ENCODE assay signal across 1 cellular context in the genomic region with DNA sequence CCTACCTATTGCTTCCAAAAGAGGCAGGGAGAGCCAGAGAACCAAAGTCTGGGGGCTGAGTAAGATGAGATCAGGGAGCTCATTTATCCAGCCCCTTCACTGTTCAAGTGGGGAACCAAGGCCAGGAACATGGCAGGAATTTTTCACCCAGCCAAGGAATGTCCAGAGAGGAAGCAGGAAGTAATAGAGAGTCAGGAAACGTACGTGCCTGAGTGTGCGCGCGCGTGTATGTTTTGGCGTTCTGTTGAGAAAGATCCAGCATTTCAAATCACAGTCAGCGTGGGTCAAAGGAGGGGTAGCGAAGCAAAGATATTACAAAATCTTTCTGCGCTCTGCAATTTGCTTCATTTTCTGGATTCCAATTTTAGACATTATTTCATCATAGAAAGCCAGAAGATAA.
TF ChIP-seq lines count a peak whose summit lies in the region.

No MANE protein-coding gene starts in this region.

TF ChIP-seq in HepG2, 621 proteins besides CTCF, POLR2A, EP300 and RAD21 (continued from another document):
- TF ChIP-seq, protein P1, sequence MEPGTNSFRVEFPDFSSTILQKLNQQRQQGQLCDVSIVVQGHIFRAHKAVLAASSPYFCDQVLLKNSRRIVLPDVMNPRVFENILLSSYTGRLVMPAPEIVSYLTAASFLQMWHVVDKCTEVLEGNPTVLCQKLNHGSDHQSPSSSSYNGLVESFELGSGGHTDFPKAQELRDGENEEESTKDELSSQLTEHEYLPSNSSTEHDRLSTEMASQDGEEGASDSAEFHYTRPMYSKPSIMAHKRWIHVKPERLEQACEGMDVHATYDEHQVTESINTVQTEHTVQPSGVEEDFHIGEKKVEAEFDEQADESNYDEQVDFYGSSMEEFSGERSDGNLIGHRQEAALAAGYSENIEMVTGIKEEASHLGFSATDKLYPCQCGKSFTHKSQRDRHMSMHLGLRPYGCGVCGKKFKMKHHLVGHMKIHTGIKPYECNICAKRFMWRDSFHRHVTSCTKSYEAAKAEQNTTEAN (CRISPR knock-in tag; conservative IDR thresholded peaks at IDR 0.05) = no peak
- TF ChIP-seq, protein P2, sequence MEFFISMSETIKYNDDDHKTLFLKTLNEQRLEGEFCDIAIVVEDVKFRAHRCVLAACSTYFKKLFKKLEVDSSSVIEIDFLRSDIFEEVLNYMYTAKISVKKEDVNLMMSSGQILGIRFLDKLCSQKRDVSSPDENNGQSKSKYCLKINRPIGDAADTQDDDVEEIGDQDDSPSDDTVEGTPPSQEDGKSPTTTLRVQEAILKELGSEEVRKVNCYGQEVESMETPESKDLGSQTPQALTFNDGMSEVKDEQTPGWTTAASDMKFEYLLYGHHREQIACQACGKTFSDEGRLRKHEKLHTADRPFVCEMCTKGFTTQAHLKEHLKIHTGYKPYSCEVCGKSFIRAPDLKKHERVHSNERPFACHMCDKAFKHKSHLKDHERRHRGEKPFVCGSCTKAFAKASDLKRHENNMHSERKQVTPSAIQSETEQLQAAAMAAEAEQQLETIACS (CRISPR knock-in tag; IDR thresholded peaks at IDR 0.05) = no peak
- TF ChIP-seq, protein P3, sequence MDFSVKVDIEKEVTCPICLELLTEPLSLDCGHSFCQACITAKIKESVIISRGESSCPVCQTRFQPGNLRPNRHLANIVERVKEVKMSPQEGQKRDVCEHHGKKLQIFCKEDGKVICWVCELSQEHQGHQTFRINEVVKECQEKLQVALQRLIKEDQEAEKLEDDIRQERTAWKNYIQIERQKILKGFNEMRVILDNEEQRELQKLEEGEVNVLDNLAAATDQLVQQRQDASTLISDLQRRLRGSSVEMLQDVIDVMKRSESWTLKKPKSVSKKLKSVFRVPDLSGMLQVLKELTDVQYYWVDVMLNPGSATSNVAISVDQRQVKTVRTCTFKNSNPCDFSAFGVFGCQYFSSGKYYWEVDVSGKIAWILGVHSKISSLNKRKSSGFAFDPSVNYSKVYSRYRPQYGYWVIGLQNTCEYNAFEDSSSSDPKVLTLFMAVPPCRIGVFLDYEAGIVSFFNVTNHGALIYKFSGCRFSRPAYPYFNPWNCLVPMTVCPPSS (IDR thresholded peaks at IDR 0.05) = no peak
- no peak for TF ChIP-seq MYNN (CRISPR knock-in tag; IDR thresholded peaks at IDR 0.05; ENCODE audit: low read depth)
